Comparison of ENCODE assay signal across 1 cellular context in the genomic region with DNA sequence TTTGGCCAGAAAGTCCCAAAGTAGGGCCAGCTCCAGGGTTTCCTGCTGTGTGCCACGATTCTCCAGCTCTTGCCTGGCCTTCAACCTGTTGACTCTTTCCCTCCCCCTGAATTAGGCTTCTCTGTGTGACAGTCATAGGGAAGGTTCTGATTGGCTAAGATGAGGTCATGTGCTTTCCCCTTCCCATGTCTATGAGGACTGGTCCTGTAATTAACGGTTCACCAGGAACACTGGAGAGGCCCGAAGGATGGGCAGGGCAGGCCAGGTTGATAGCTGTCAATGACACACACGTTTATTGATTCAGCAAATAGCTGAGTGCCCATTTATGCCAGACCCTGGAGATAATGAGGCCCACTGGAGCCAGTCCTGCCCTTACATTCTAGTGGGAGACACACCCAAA.
A peak's percentile ranks its signal among the peaks of the same experiment; 100 is the strongest.
TF ChIP-seq lines count a peak whose summit lies in the region.

No MANE protein-coding gene starts in this region.

TF ChIP-seq in IMR-90, 13 proteins besides CTCF, POLR2A, EP300 and RAD21:
- TF ChIP-seq FOS (IDR thresholded peaks at IDR 0.05; ENCODE audit: low read depth, low read length) (no peak), BHLHE40 (IDR thresholded peaks at IDR 0.05; ENCODE audit: low read depth, low read length) (no peak), ELK1 (IDR thresholded peaks at IDR 0.05; ENCODE audit: borderline replicate concordance, low read depth, low read length) (no peak)
- TF ChIP-seq, protein P1, sequence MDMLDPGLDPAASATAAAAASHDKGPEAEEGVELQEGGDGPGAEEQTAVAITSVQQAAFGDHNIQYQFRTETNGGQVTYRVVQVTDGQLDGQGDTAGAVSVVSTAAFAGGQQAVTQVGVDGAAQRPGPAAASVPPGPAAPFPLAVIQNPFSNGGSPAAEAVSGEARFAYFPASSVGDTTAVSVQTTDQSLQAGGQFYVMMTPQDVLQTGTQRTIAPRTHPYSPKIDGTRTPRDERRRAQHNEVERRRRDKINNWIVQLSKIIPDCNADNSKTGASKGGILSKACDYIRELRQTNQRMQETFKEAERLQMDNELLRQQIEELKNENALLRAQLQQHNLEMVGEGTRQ (IDR thresholded peaks at IDR 0.05; ENCODE audit: low read depth, low read length): peak; percentile 33; the same call in 1 of the 2 replicates
